In the genomic region with DNA sequence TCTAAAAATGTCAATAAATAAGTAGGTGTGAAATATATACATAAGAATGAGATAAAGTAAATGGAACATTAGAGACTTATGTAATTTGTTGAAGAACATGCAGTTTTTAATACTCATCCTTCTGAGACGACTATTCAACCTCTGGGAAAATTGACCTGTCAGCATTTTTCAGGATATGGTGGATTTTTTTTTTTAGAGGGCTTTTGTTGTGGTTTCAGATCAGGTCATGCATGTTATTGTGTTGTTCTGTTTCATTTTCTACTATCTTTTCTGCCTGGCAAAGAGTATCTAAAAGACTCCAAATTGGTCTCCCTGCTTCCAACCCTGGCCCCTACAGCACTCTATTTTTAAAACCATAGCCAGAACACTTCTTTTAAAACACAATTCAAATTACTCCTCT, we compare ENCODE assay signal across 19 cellular contexts.
A peak's percentile ranks its signal among the peaks of the same experiment; 100 is the strongest.
DNase-seq lines count a peak whose midpoint lies in the region; ATAC-seq, FAIRE-seq and TF ChIP-seq lines count a peak whose summit lies in the region.
"Had no signal": no experiment of that assay in that cellular context is flagged by ENCODE, and none has a peak within 500 bp of the region (broad histone marks: within the 10 kb centered on the region; RNA-seq: fewer than 3 reads in every experiment).

No MANE protein-coding gene starts in this region.

- TF ChIP-seq POLR2A in A549 (IDR thresholded peaks at IDR 0.05; ENCODE audit: low read length) (no peak), IMR-90 (IDR thresholded peaks at IDR 0.05; ENCODE audit: low read depth, low read length) (no peak), K562 (conservative IDR thresholded peaks at IDR 0.05) (no peak), uterus (IDR thresholded peaks at IDR 0.05) (no peak)

- POLR2A ChIA-PET in A549 (lab: Yijun Ruan, JAX) (no interaction called here), IMR-90 (lab: Charles Lee; ENCODE audit: unreplicated experiment) (no interaction called here), K562 (lab: Yijun Ruan, JAX) (no interaction called here)

- H3K4me1 ChIP-seq in A549 (no peaks in the 10 kb centered on the region), DOHH2 (ENCODE audit: control insufficient read depth, low read length) (peaks cover 15% of the 10 kb centered on the region), IMR-90 (ENCODE audit: control insufficient read depth, insufficient read depth, low read length) (no peaks in the 10 kb centered on the region), K562 (replicated peaks in 1 of 2; ENCODE audit: control insufficient read depth in 2 of 2, insufficient read depth in 2 of 2, low read length in 2 of 2) (no peaks in the 10 kb centered on the region), uterus (no peaks in the 10 kb centered on the region)

- H3K79me1 ChIP-seq in IMR-90 (ENCODE audit: low read depth in 1 of 2, low read length in 2 of 2) = no peaks in the 10 kb centered on the region

- no peak overlapping the region for H3K56ac ChIP-seq in IMR-90 (ENCODE audit: extremely low read depth, insufficient read depth, low read length)

- in situ Hi-C loops in IMR-90 (cut with MboI; ENCODE audit: low sequenced_read_pairs) = no loop called here
- in situ Hi-C loops in K562 (cut with MboI) = no loop called here

- TF ChIP-seq RAD21 in A549 (conservative IDR thresholded peaks at IDR 0.05 in 1 of 2, IDR thresholded peaks at IDR 0.05 in 1 of 2) (no peak), IMR-90 (IDR thresholded peaks at IDR 0.05; ENCODE audit: low read length) (no peak), K562 (CRISPR knock-in tag; conservative IDR thresholded peaks at IDR 0.05 in 1 of 2, IDR thresholded peaks at IDR 0.05 in 1 of 2) (no peak)

- H3K23ac ChIP-seq in IMR-90 (ENCODE audit: low read depth, low read length) = no peak overlapping the region

- no peak overlapping the region for H4K5ac ChIP-seq in IMR-90 (ENCODE audit: low read depth, low read length)

- H3K27ac ChIP-seq in A549 = no peak overlapping the region
- H3K27ac ChIP-seq in DOHH2 (ENCODE audit: low read depth, low read length) = no peak overlapping the region
- no peak overlapping the region for H3K27ac ChIP-seq in IMR-90 (ENCODE audit: insufficient read depth, low read length)
- H3K27ac ChIP-seq in K562 (ENCODE audit: extremely low read depth, low read depth, low read length) = no peak overlapping the region
- H3K27ac ChIP-seq in uterus = no peak overlapping the region
- H3K27ac ChIP-seq: C4-2B had no signal

- 3% methylated on average over 1 of the region's 1 CpG for WGBS in A549 (ENCODE audit: missing lambda C conversion rate)
- no CpG with 5 or more reads among the region's 1 CpG for WGBS in IMR-90 (ENCODE audit: extremely low coverage in 2 of 2, insufficient read length in 1 of 2), 2 experiments
- 0% methylated on average over 1 of the region's 1 CpG for WGBS in K562 (ENCODE audit: insufficient coverage, low coverage, missing lambda C conversion rate)

- FAIRE-seq in A549 (lab: Jason Lieb, UNC) (no peak), K562 (lab: Jason Lieb, UNC) (no peak)
- FAIRE-seq: GM12878 had no signal

- H4K20me1 ChIP-seq in DOHH2 (ENCODE audit: control insufficient read depth, insufficient read depth, low read depth, low read length) = no peaks in the 10 kb centered on the region
- no peaks in the 10 kb centered on the region for H4K20me1 ChIP-seq in IMR-90 (ENCODE audit: insufficient read depth, low read length)
- H4K20me1 ChIP-seq in K562 (replicated peaks; ENCODE audit: control insufficient read depth, insufficient read depth, low read length) = no peaks in the 10 kb centered on the region

- no peak overlapping the region for H2AFZ ChIP-seq in IMR-90 (replicated peaks; ENCODE audit: low read length, poor library complexity)
- no peak overlapping the region for H2AFZ ChIP-seq in K562 (ENCODE audit: low read depth, low read length)

- H2BK15ac ChIP-seq in IMR-90 (ENCODE audit: low read depth, low read length) = no peak overlapping the region

- no peaks in the 10 kb centered on the region for H3F3A ChIP-seq in DOHH2 (ENCODE audit: control insufficient read depth, insufficient read depth)

- BruUV-seq in IMR-90 (replicated peaks; lab: Mats Ljungman, UMichigan) (no TSS peak), K562 (replicated peaks; lab: Mats Ljungman, UMichigan) (no TSS peak)

- dilution Hi-C loops in IMR-90 (cut with HindIII; ENCODE audit: low sequenced_read_pairs, unreplicated experiment) = no loop called here

- H3K36me3 ChIP-seq in DOHH2 (ENCODE audit: control insufficient read depth, low read length) (no peaks in the 10 kb centered on the region), IMR-90 (ENCODE audit: control insufficient read depth, insufficient read depth, low read length) (no peaks in the 10 kb centered on the region; the same call in 1 of the 2 replicates), K562 (ENCODE audit: control insufficient read depth, insufficient read depth, low read length) (no peaks in the 10 kb centered on the region), uterus (no peaks in the 10 kb centered on the region)

- H3K4me3 ChIP-seq in A549 = no peak overlapping the region
- H3K4me3 ChIP-seq in DOHH2 (ENCODE audit: low read length) = no peak overlapping the region
- no peak overlapping the region for H3K4me3 ChIP-seq in IMR-90 (ENCODE audit: insufficient read depth, low read depth, low read length)
- no peak overlapping the region for H3K4me3 ChIP-seq in K562
- H3K4me3 ChIP-seq in uterus = no peak overlapping the region
- H3K4me3 ChIP-seq: GM12878 had no signal

- TF ChIP-seq CTCF in A549 (IDR thresholded peaks at IDR 0.05) (no peak), DOHH2 (IDR thresholded peaks at IDR 0.05; ENCODE audit: low read depth, low read length, poor library complexity, severe bottlenecking) (no peak), IMR-90 (conservative IDR thresholded peaks at IDR 0.05; ENCODE audit: low read depth, low read length) (no peak), K562 (IDR thresholded peaks at IDR 0.05 in 2 of 3, conservative IDR thresholded peaks at IDR 0.05 in 1 of 3; ENCODE audit: insufficient read depth in 2 of 3, low read depth in 1 of 3, low read length in 3 of 3) (no peak), CD14-positive monocyte (IDR thresholded peaks at IDR 0.05) (no peak), uterus (IDR thresholded peaks at IDR 0.05) (no peak)

- no peak for DNase-seq in A549 (ENCODE audit: low read depth in 1 of 2, low spot score in 1 of 2)
- DNase-seq in IMR-90 = no peak
- no peak for DNase-seq in K562 (ENCODE audit: extremely low read depth in 1 of 4, low spot score in 3 of 4)
- DNase-seq in CD14-positive monocyte (ENCODE audit: low spot score) = no peak
- no peak for DNase-seq in uterus
- DNase-seq in NCI-H2227 treated with DMSO at 0.1 percent for 48 hours (lab: John Stamatoyannopoulos, UW) = no peak
- DNase-seq: 8988T; CD4-positive, alpha-beta memory T cell; DMS153; DMS79 treated with DMSO at 0.1 percent for 48 hours; EL; HCEC 1CT; HFFc6; Kasumi-1 had no signal

- H3K27me3 ChIP-seq in DOHH2 (ENCODE audit: control insufficient read depth, low read length) (no peaks in the 10 kb centered on the region), IMR-90 (ENCODE audit: control insufficient read depth, insufficient read depth, low read length) (no peaks in the 10 kb centered on the region), K562 (ENCODE audit: control insufficient read depth in 2 of 2, insufficient read depth in 2 of 2, low read length in 2 of 2) (no peaks in the 10 kb centered on the region), uterus (no peaks in the 10 kb centered on the region)

- H3K9me3 Mint-ChIP-seq in CD14-positive monocyte = peaks cover 0 to 6% (median 0%) of the 10 kb centered on the region in 7 donors

- H2BK5ac ChIP-seq in IMR-90 (ENCODE audit: low read depth, low read length, poor library complexity, severe bottlenecking) = no peak overlapping the region

- H3K36me3 Mint-ChIP-seq in CD14-positive monocyte = no peaks in the 10 kb centered on the region
- H3K36me3 Mint-ChIP-seq: CD4-positive, alpha-beta memory T cell had no signal

- H2AK9ac ChIP-seq in IMR-90 (replicated peaks; ENCODE audit: low read depth, low read length, poor library complexity) = no peak overlapping the region

- H3K9ac ChIP-seq in IMR-90 (ENCODE audit: low read depth, low read length) = no peak overlapping the region
- H3K9ac ChIP-seq in K562 (ENCODE audit: insufficient read depth in 1 of 2, low read depth in 2 of 2, low read length in 2 of 2) = no peak overlapping the region

- TF ChIP-seq EP300 in A549 (IDR thresholded peaks at IDR 0.05) (no peak), K562 (IDR thresholded peaks at IDR 0.05; ENCODE audit: low read length) (no peak)

- no peaks in the 10 kb centered on the region for H3K4me1 Mint-ChIP-seq in CD14-positive monocyte
- H3K4me1 Mint-ChIP-seq: B cell; CD4-positive, alpha-beta memory T cell had no signal

- H3K18ac ChIP-seq in IMR-90 (ENCODE audit: low read depth, low read length) = no peak overlapping the region

- H3K9me3 ChIP-seq in A549 (no peaks in the 10 kb centered on the region), DOHH2 (ENCODE audit: control insufficient read depth, insufficient read depth, low read length) (no peaks in the 10 kb centered on the region), IMR-90 (ENCODE audit: control insufficient read depth, insufficient read depth, low read length) (no peaks in the 10 kb centered on the region), K562 (replicated peaks; ENCODE audit: control insufficient read depth, insufficient read depth, low read depth, low read length) (no peaks in the 10 kb centered on the region), uterus (no peaks in the 10 kb centered on the region)

- no peaks in the 10 kb centered on the region for H3K27me3 Mint-ChIP-seq in CD14-positive monocyte (ENCODE audit: low read depth in 3 of 3)
- H3K27me3 Mint-ChIP-seq: B cell; CD4-positive, alpha-beta memory T cell had no signal

- H2BK120ac ChIP-seq in IMR-90 (ENCODE audit: low read depth, low read length) = no peak overlapping the region

- intact Hi-C loops in IMR-90 (cut with micrococcal nuclease) (no loop called here), K562 (cut with micrococcal nuclease) (no loop called here), CD14-positive monocyte (cut with micrococcal nuclease) (no loop called here), uterus (cut with DNase I; ENCODE audit: low total_unique reads) (no loop called here)

- no peak overlapping the region for H2AK5ac ChIP-seq in IMR-90 (ENCODE audit: low read depth, low read length)

- no peak overlapping the region for H4K8ac ChIP-seq in IMR-90 (ENCODE audit: low read depth in 2 of 2, low read length in 2 of 2)

- H3K4me2 ChIP-seq in A549 (no peak overlapping the region), DOHH2 (ENCODE audit: low read length) (peak overlapping the region; percentile 23), IMR-90 (ENCODE audit: low read depth, low read length) (no peak overlapping the region), K562 (ENCODE audit: insufficient read depth, low read length) (no peak overlapping the region)

- H3K79me2 ChIP-seq in DOHH2 (ENCODE audit: control insufficient read depth, low read length) = no peaks in the 10 kb centered on the region
- no peaks in the 10 kb centered on the region for H3K79me2 ChIP-seq in K562 (ENCODE audit: control insufficient read depth, insufficient read depth, low read length)

- ATAC-seq in A549 = no peak
- no peak for ATAC-seq in IMR-90 (ENCODE audit: low read depth)
- ATAC-seq in K562 = no peak
- no peak for ATAC-seq in HG03280 (IDR thresholded peaks at IDR 0.05; ENCODE audit: unreplicated experiment)
- ATAC-seq: GM12878 had no signal

- H3K14ac ChIP-seq in IMR-90 (replicated peaks; ENCODE audit: low read depth, low read length) = no peak overlapping the region

- H3K9me1 ChIP-seq in IMR-90 (ENCODE audit: insufficient read depth, low read length) (no peaks in the 10 kb centered on the region), K562 (ENCODE audit: control insufficient read depth, insufficient read depth, low read length) (no peaks in the 10 kb centered on the region)

- no peak overlapping the region for H2BK20ac ChIP-seq in IMR-90 (ENCODE audit: low read depth, low read length)

- no peak overlapping the region for H3K4me3 Mint-ChIP-seq in CD14-positive monocyte
- H3K4me3 Mint-ChIP-seq: B cell; CD4-positive, alpha-beta memory T cell; HFFc6 had no signal

- H3K4ac ChIP-seq in IMR-90 (ENCODE audit: low read depth, low read length) = no peak overlapping the region

- H3K9me2 ChIP-seq in DOHH2 (replicated peaks; ENCODE audit: control insufficient read depth, low read length) = no peaks in the 10 kb centered on the region

- H3K27ac Mint-ChIP-seq in CD14-positive monocyte = no peak overlapping the region
- H3K27ac Mint-ChIP-seq: B cell; CD4-positive, alpha-beta memory T cell; HFFc6 had no signal

- no peak overlapping the region for H4K91ac ChIP-seq in IMR-90 (ENCODE audit: insufficient read depth, low read depth, low read length)

- CTCF ChIA-PET in A549 (lab: Yijun Ruan, JAX) = no interaction called here
- CTCF ChIA-PET in IMR-90 (lab: Yijun Ruan, JAX) = no interaction called here
- CTCF ChIA-PET in K562 (lab: Yijun Ruan, JAX; ENCODE audit: low intra/inter-chr PET ratio) = no interaction called here
